ENCODE assay signal across 20 cellular contexts in the genomic region with DNA sequence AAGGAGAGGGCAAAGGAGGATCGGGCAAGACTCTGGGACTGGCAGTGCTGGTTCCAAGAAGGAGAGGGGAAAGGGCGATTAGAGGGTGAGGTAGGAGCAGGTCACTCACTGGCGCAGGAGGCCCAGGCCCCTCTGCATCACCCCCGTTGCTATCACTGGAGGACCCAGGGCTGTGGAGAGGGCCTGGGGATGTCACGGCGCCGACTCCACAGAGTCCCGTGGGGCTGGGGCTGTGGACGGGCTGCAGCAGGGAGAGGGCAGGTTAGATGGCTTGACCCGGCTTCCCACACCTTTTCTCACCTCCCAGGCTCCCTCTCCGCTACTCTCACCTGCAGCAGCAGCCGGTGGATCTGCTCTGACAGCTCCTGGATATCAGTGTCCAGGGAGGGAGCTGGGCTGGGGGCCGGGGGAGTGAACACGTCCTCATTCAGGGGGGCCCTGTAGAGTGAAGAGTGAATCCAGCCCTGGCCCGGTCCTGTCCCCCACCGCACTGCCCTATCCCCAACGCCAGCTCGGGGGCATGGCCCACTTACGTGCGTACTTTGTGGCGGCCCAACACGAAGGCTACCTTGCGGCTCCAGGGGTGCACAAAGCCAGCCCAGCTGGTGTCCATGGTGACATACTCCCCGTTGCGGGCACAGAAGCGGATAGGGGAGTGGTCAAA. TPM values are rescaled to one million over a fixed set of nuclear protein-coding genes. Genes with fewer than 3 reads are reported as not detected.
A peak's percentile ranks its signal among the peaks of the same experiment; 100 is the strongest.
DNase-seq lines count a peak whose midpoint lies in the region; ATAC-seq and TF ChIP-seq lines count a peak whose summit lies in the region.
"Had no signal": no experiment of that assay in that cellular context is flagged by ENCODE, and none has a peak within 500 bp of the region (broad histone marks: within the 10 kb centered on the region; RNA-seq: fewer than 3 reads in every experiment).

No MANE protein-coding gene starts in this region.

- ATAC-seq in activated naive CD4-positive, alpha-beta T cell treated with anti-CD3 and anti-CD28 coated beads, Interleukin-2, amount 50 U/mL, for 72 hours, result no peak
- ATAC-seq in body of pancreas (no peak), thoracic aorta (ENCODE audit: insufficient number of reproducible peaks, low FRiP score, low read depth) (no peak), HG02588 (IDR thresholded peaks at IDR 0.05; ENCODE audit: unreplicated experiment) (no peak), HG03439 (IDR thresholded peaks at IDR 0.05; ENCODE audit: unreplicated experiment) (no peak)
- ATAC-seq in activated T-helper 17 cell treated with anti-CD3 and anti-CD28 coated beads, Interleukin-2, amount 50 U/mL, for 72 hours (replicated peaks), result no peak
- ATAC-seq: PC-3, SK-N-SH treated with all-trans-retinoic acid at 6 μM for 48 hours had no signal

- peak overlapping the region; percentile 46 for H3K27ac Mint-ChIP-seq in activated naive CD4-positive, alpha-beta T cell treated with anti-CD3 and anti-CD28 coated beads, Interleukin-2, amount 10 ng/mL, durations not matched to agents 7 days and 5 days
- H3K27ac Mint-ChIP-seq in activated naive CD4-positive, alpha-beta T cell treated with anti-CD3 and anti-CD28 coated beads, Interleukin-2, amount 50 U/mL, for 72 hours, result peak overlapping the region in 1 of 2 donors; percentile 56
- H3K27ac Mint-ChIP-seq in activated T-helper 17 cell treated with anti-CD3 and anti-CD28 coated beads, Interleukin-2, amount 50 U/mL, for 72 hours, result no peak overlapping the region
- H3K27ac Mint-ChIP-seq: neural progenitor cell had no signal

- H2AFZ ChIP-seq in mesenchymal stem cell (ENCODE audit: low read depth, low read length), result no peak overlapping the region
- H2AFZ ChIP-seq: neural progenitor cell had no signal

- no peak overlapping the region for H2BK5ac ChIP-seq in mesenchymal stem cell (ENCODE audit: low read depth, low read length, poor library complexity, severe bottlenecking)

- H4K8ac ChIP-seq in mesenchymal stem cell (ENCODE audit: low read length), result no peak overlapping the region

- H3K9me3 Mint-ChIP-seq in activated naive CD4-positive, alpha-beta T cell treated with anti-CD3 and anti-CD28 coated beads, Interleukin-2, amount 10 ng/mL, durations not matched to agents 7 days and 5 days, result no peaks in the 10 kb centered on the region
- no peaks in the 10 kb centered on the region for H3K9me3 Mint-ChIP-seq in activated naive CD4-positive, alpha-beta T cell treated with anti-CD3 and anti-CD28 coated beads, Interleukin-2, amount 50 U/mL, for 72 hours
- no peaks in the 10 kb centered on the region for H3K9me3 Mint-ChIP-seq in activated T-helper 17 cell treated with anti-CD3 and anti-CD28 coated beads, Interleukin-2, amount 50 U/mL, for 72 hours
- H3K9me3 Mint-ChIP-seq: IgD-negative memory B cell, neural progenitor cell had no signal

- H3K27ac ChIP-seq in body of pancreas (peak overlapping the region in 3 of 4 donors; percentile 16 to 39 (median 22)), mesenchymal stem cell (ENCODE audit: low read length, poor library complexity, severe bottlenecking) (no peak overlapping the region), thoracic aorta (peak overlapping the region; percentile 39 to 43)
- H3K27ac ChIP-seq: neural progenitor cell had no signal

- no peak overlapping the region for H3K9ac ChIP-seq in mesenchymal stem cell (ENCODE audit: low read length)
- H3K9ac ChIP-seq: neural progenitor cell had no signal

- no peak overlapping the region for H3K4ac ChIP-seq in mesenchymal stem cell (ENCODE audit: low read depth in 1 of 2, low read length in 2 of 2)

- H3K4me3 Mint-ChIP-seq in activated naive CD4-positive, alpha-beta T cell treated with anti-CD3 and anti-CD28 coated beads, Interleukin-2, amount 10 ng/mL, durations not matched to agents 7 days and 5 days, result no peak overlapping the region
- H3K4me3 Mint-ChIP-seq in activated T-helper 17 cell treated with anti-CD3 and anti-CD28 coated beads, Interleukin-2, amount 50 U/mL, for 72 hours, result no peak overlapping the region
- H3K4me3 Mint-ChIP-seq: neural progenitor cell had no signal

- H3K79me1 ChIP-seq in mesenchymal stem cell (replicated peaks; ENCODE audit: low read length, poor library complexity, severe bottlenecking), result peaks cover 38% of the 10 kb centered on the region

- DNase-seq in activated naive CD4-positive, alpha-beta T cell treated with anti-CD3 and anti-CD28 coated beads, Interleukin-2, amount 10 ng/mL, durations not matched to agents 7 days and 5 days, result no peak
- no peak for DNase-seq in activated naive CD4-positive, alpha-beta T cell treated with anti-CD3 and anti-CD28 coated beads, Interleukin-2, amount 50 U/mL, for 72 hours (ENCODE audit: low spot score in 2 of 2)
- DNase-seq in body of pancreas, result peak in 2 of 4 donors; percentile 24
- DNase-seq in mesenchymal stem cell, result no peak
- DNase-seq in thoracic aorta (ENCODE audit: low spot score), result no peak
- DNase-seq: activated effector memory CD4-positive, alpha-beta T cell treated with anti-CD3 and anti-CD28 coated beads, Interleukin-2, amount 50 U/mL, for 16 hours; Caco-2; effector memory CD4-positive, alpha-beta T cell; NCI-H2081; NCI-H526 treated with DMSO at 0.1 percent for 48 hours; PC-3; stimulated activated CD4-positive, alpha-beta T cell treated with anti-CD3 and anti-CD28 coated beads, Interleukin-4, amount 100 ng/mL, for 4 hours had no signal

- H4K91ac ChIP-seq in mesenchymal stem cell (ENCODE audit: low read length), result peak overlapping the region; percentile 10

- CTCF ChIA-PET in activated naive CD4-positive, alpha-beta T cell treated with anti-CD3 and anti-CD28 coated beads, Interleukin-2, amount 10 ng/mL, durations not matched to agents 7 days and 5 days (lab: Charles Lee), result no interaction called here

- H3K36me3 Mint-ChIP-seq in activated naive CD4-positive, alpha-beta T cell treated with anti-CD3 and anti-CD28 coated beads, Interleukin-2, amount 10 ng/mL, durations not matched to agents 7 days and 5 days, result peaks cover 41% of the 10 kb centered on the region
- H3K36me3 Mint-ChIP-seq in activated naive CD4-positive, alpha-beta T cell treated with anti-CD3 and anti-CD28 coated beads, Interleukin-2, amount 50 U/mL, for 72 hours, result peaks cover 11 to 13% of the 10 kb centered on the region in 2 donors
- no peaks in the 10 kb centered on the region for H3K36me3 Mint-ChIP-seq in activated T-helper 17 cell treated with anti-CD3 and anti-CD28 coated beads, Interleukin-2, amount 50 U/mL, for 72 hours (ENCODE audit: low read depth)

- no peak overlapping the region for H3K4me2 ChIP-seq in mesenchymal stem cell (ENCODE audit: low read length, poor library complexity, severe bottlenecking)
- H3K4me2 ChIP-seq: neural progenitor cell had no signal

- H3K27me3 ChIP-seq in body of pancreas (no peaks in the 10 kb centered on the region), mesenchymal stem cell (ENCODE audit: control insufficient read depth in 1 of 2, insufficient read depth in 1 of 2, low read length in 2 of 2) (no peaks in the 10 kb centered on the region), thoracic aorta (replicated peaks; ENCODE audit: insufficient read depth) (no peaks in the 10 kb centered on the region)
- H3K27me3 ChIP-seq: neural progenitor cell had no signal

- no peak overlapping the region for H2BK120ac ChIP-seq in mesenchymal stem cell (ENCODE audit: low read depth, low read length)

- H3K27me3 Mint-ChIP-seq in activated naive CD4-positive, alpha-beta T cell treated with anti-CD3 and anti-CD28 coated beads, Interleukin-2, amount 10 ng/mL, durations not matched to agents 7 days and 5 days, result no peaks in the 10 kb centered on the region
- H3K27me3 Mint-ChIP-seq in activated T-helper 17 cell treated with anti-CD3 and anti-CD28 coated beads, Interleukin-2, amount 50 U/mL, for 72 hours, result no peaks in the 10 kb centered on the region

- H3K23ac ChIP-seq in mesenchymal stem cell (ENCODE audit: low read length in 2 of 2), result no peak overlapping the region

- TF ChIP-seq POLR2A in body of pancreas (IDR thresholded peaks at IDR 0.05), result no peak

- H2BK12ac ChIP-seq in mesenchymal stem cell (ENCODE audit: low read length in 2 of 2), result no peak overlapping the region

- peaks cover 21% of the 10 kb centered on the region for H3K4me1 Mint-ChIP-seq in activated naive CD4-positive, alpha-beta T cell treated with anti-CD3 and anti-CD28 coated beads, Interleukin-2, amount 10 ng/mL, durations not matched to agents 7 days and 5 days
- H3K4me1 Mint-ChIP-seq in activated T-helper 17 cell treated with anti-CD3 and anti-CD28 coated beads, Interleukin-2, amount 50 U/mL, for 72 hours, result peaks cover 4% of the 10 kb centered on the region

- H3K14ac ChIP-seq in mesenchymal stem cell (ENCODE audit: low read length in 2 of 2), result no peak overlapping the region

- no peak overlapping the region for H2AK5ac ChIP-seq in mesenchymal stem cell (ENCODE audit: low read length, severe bottlenecking)

- H2BK15ac ChIP-seq in mesenchymal stem cell (ENCODE audit: low read depth, poor library complexity, severe bottlenecking), result no peak overlapping the region

- H3K9me3 ChIP-seq in body of pancreas, result no peaks in the 10 kb centered on the region
- no peaks in the 10 kb centered on the region for H3K9me3 ChIP-seq in mesenchymal stem cell (ENCODE audit: control insufficient read depth, low read length)
- H3K9me3 ChIP-seq in thoracic aorta, result no peaks in the 10 kb centered on the region
- H3K9me3 ChIP-seq: Caco-2 had no signal

- no peak overlapping the region for H3K18ac ChIP-seq in mesenchymal stem cell (ENCODE audit: low read depth in 1 of 2, low read length in 2 of 2)

- H3K4me1 ChIP-seq in body of pancreas (peaks cover 29% of the 10 kb centered on the region), mesenchymal stem cell (ENCODE audit: control insufficient read depth, insufficient read depth, low read depth, low read length) (peaks cover 20% of the 10 kb centered on the region), thoracic aorta (ENCODE audit: control insufficient read depth in 1 of 2, low read depth in 2 of 2) (peaks cover 10 to 34% of the 10 kb centered on the region in 2 donors)
- H3K4me1 ChIP-seq: Caco-2, neural progenitor cell had no signal

- peaks cover 72 to 74% of the 10 kb centered on the region in 2 donors for H3K36me3 ChIP-seq in body of pancreas (replicated peaks in 1 of 2; ENCODE audit: insufficient read depth in 1 of 2, low read depth in 2 of 2)
- H3K36me3 ChIP-seq in mesenchymal stem cell (ENCODE audit: control insufficient read depth in 1 of 2, insufficient read depth in 2 of 2, low read depth in 1 of 2, low read length in 2 of 2), result peaks cover 69 to 81% of the 10 kb centered on the region in 2 experiments
- peaks cover 85% of the 10 kb centered on the region for H3K36me3 ChIP-seq in thoracic aorta
- H3K36me3 ChIP-seq: neural progenitor cell had no signal

- H3K4me3 ChIP-seq in body of pancreas (no peak overlapping the region), mesenchymal stem cell (ENCODE audit: insufficient read depth in 1 of 2, low read depth in 1 of 2, low read length in 2 of 2) (no peak overlapping the region), thoracic aorta (no peak overlapping the region)
- H3K4me3 ChIP-seq: lung, neural progenitor cell, skin epidermis had no signal

- WGBS in body of pancreas, 2 donors, result 88 to 91% methylated on average over 22 to 26 of the region's 26 CpGs
- WGBS in mesenchymal stem cell, result 94% methylated on average over 25 of the region's 26 CpGs

- intact Hi-C loops in body of pancreas (cut with DNase I), result no loop called here

- no peak for TF ChIP-seq CTCF in body of pancreas (IDR thresholded peaks at IDR 0.05)
- no peak for TF ChIP-seq CTCF in thoracic aorta (IDR thresholded peaks at IDR 0.05)

RNA-seq across cellular contexts. Expression of a gene that starts 4.9 kb away (rescaled TPM):
- total RNA-seq in activated naive CD4-positive, alpha-beta T cell treated with anti-CD3 and anti-CD28 coated beads, Interleukin-2, amount 50 U/mL, for 72 hours, result 100 to 1,000 TPM in 1 of 2 donors, 10 to 100 TPM in 1; 80.9 to 294 TPM
- total RNA-seq in body of pancreas, result 10 to 100 TPM; 27.5 to 78.8 TPM
- polyA plus RNA-seq in mesenchymal stem cell (2013, experiment 1 of 2), result 34.9 TPM
- polyA plus RNA-seq in mesenchymal stem cell (2013, experiment 2 of 2), result 25.8 TPM
- 100 to 1,000 TPM; 175 to 292 TPM for total RNA-seq in thoracic aorta
- 100 to 1,000 TPM in 1 of 2 donors, 10 to 100 TPM in 1; 52.0 to 269 TPM for total RNA-seq in activated T-helper 17 cell treated with anti-CD3 and anti-CD28 coated beads, Interleukin-2, amount 50 U/mL, for 72 hours

RNA-seq across cellular contexts. Expression of a gene that starts 15.5 kb away (rescaled TPM):
- total RNA-seq in activated naive CD4-positive, alpha-beta T cell treated with anti-CD3 and anti-CD28 coated beads, Interleukin-2, amount 50 U/mL, for 72 hours, result 10 to 100 TPM; 43.6 to 85.6 TPM
- 10 to 100 TPM; 16.3 to 26.4 TPM for total RNA-seq in body of pancreas
- polyA plus RNA-seq in mesenchymal stem cell (2013, experiment 1 of 2), result 48.0 TPM
- polyA plus RNA-seq in mesenchymal stem cell (2013, experiment 2 of 2), result 47.4 TPM
- total RNA-seq in thoracic aorta, result 10 to 100 TPM; 36.0 to 50.3 TPM
- total RNA-seq in activated T-helper 17 cell treated with anti-CD3 and anti-CD28 coated beads, Interleukin-2, amount 50 U/mL, for 72 hours, result 10 to 100 TPM; 41.7 to 66.2 TPM

RNA-seq across cellular contexts. Expression of a gene that starts 23.4 kb away (rescaled TPM):
- 10 to 100 TPM in 1 of 2 donors, 1 to 10 TPM in 1; 7.5 to 10.7 TPM for total RNA-seq in activated naive CD4-positive, alpha-beta T cell treated with anti-CD3 and anti-CD28 coated beads, Interleukin-2, amount 50 U/mL, for 72 hours
- total RNA-seq in body of pancreas, result not detected
- polyA plus RNA-seq in mesenchymal stem cell (2013, experiment 1 of 2), result 1.5 TPM
- 1.4 TPM for polyA plus RNA-seq in mesenchymal stem cell (2013, experiment 2 of 2)
- not detected for total RNA-seq in thoracic aorta
- 10 to 100 TPM in 1 of 2 donors, 1 to 10 TPM in 1; 2.9 to 10.0 TPM for total RNA-seq in activated T-helper 17 cell treated with anti-CD3 and anti-CD28 coated beads, Interleukin-2, amount 50 U/mL, for 72 hours
- total RNA-seq: Caco-2, PC-3 had no signal
- polyA plus RNA-seq: IgD-negative memory B cell had no signal

RNA-seq across cellular contexts. Expression of a gene that starts 28.9 kb away (rescaled TPM):
- 10 to 100 TPM; 32.7 to 48.9 TPM for total RNA-seq in activated naive CD4-positive, alpha-beta T cell treated with anti-CD3 and anti-CD28 coated beads, Interleukin-2, amount 50 U/mL, for 72 hours
- 10 to 100 TPM in 1 of 2 donors, 1 to 10 TPM in 1; 7.6 to 12.7 TPM for total RNA-seq in body of pancreas
- polyA plus RNA-seq in mesenchymal stem cell (2013, experiment 1 of 2), result 9.0 TPM
- polyA plus RNA-seq in mesenchymal stem cell (2013, experiment 2 of 2), result 9.7 TPM
- 10 to 100 TPM in 1 of 2 donors, 1 to 10 TPM in 1; 8.4 to 32.1 TPM for total RNA-seq in thoracic aorta
- total RNA-seq in activated T-helper 17 cell treated with anti-CD3 and anti-CD28 coated beads, Interleukin-2, amount 50 U/mL, for 72 hours, result 10 to 100 TPM; 43.3 to 45.3 TPM

RNA-seq across cellular contexts. Expression of a gene that starts 29.0 kb away (rescaled TPM):
- total RNA-seq in activated naive CD4-positive, alpha-beta T cell treated with anti-CD3 and anti-CD28 coated beads, Interleukin-2, amount 50 U/mL, for 72 hours, result under 1 TPM in 1 of 2 donors, not detected in 1; 0.23 TPM
- total RNA-seq in body of pancreas (not detected), thoracic aorta (not detected)
- polyA plus RNA-seq in mesenchymal stem cell (2013, experiment 1 of 2), result 0.01 TPM
- polyA plus RNA-seq in mesenchymal stem cell (2013, experiment 2 of 2), result not detected
- 1 to 10 TPM in 1 of 2 donors, under 1 TPM in 1; 0.13 to 1.3 TPM for total RNA-seq in activated T-helper 17 cell treated with anti-CD3 and anti-CD28 coated beads, Interleukin-2, amount 50 U/mL, for 72 hours
- total RNA-seq: Caco-2 had no signal
- polyA plus RNA-seq: IgD-negative memory B cell had no signal
